Comparison of ENCODE assay signal across 8 cellular contexts in the genomic region with DNA sequence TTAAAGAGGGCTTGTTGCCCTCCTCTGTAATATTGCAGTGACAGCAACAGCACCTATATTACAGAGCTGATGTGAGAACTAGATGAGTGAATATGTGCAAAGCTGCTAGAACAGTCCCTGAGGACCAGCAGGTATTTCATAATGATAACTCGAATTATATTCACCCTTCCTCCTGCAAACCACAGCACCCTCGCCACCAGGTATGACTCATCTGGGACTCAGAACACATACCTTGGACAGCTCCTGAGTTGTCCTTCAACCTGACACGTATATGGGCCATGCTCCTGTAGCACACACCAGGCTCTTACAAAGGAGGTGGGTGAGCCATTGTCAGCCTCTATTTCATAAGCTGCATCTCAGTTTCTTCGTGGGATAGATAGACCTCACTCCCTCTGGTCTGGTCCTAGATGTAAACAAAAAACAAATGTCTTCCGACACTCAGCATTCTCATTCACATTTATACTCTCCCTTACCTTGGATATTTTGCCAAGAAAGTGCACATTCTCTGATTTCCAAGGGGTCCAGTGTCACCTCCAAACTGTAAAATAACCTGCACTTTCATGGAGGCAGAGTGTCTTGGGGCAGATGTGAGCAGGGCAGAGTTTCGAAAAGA.
DNase-seq lines count a peak whose midpoint lies in the region; ATAC-seq and TF ChIP-seq lines count a peak whose summit lies in the region.

No MANE protein-coding gene starts in this region.

- H3K9me3 Mint-ChIP-seq in activated T-helper 1 cell treated with anti-CD3 and anti-CD28 coated beads, Interleukin-12 subunit alpha, Interleukin-12 subunit beta, Interleukin-2, Interleukin-4 antibody, amounts not matched to agents 30 ng/mL and 10 ng/mL and 1 ng/mL, durations not matched to agents 14 hours and 24 hours and 36 hours, result no peaks in the 10 kb centered on the region

- H3K27me3 Mint-ChIP-seq in activated T-helper 1 cell treated with anti-CD3 and anti-CD28 coated beads, Interleukin-12 subunit alpha, Interleukin-12 subunit beta, Interleukin-2, Interleukin-4 antibody, amounts not matched to agents 30 ng/mL and 10 ng/mL and 1 ng/mL, durations not matched to agents 14 hours and 24 hours and 36 hours (ENCODE audit: insufficient read depth), result peaks cover 19% of the 10 kb centered on the region

- TF ChIP-seq CTCF in GM20000 (IDR thresholded peaks at IDR 0.05; ENCODE audit: extremely low read depth, missing control alignments) (no peak), sigmoid colon (IDR thresholded peaks at IDR 0.05) (no peak)

- H3K36me3 ChIP-seq in sigmoid colon, result no peaks in the 10 kb centered on the region

- H3K9me3 ChIP-seq in sigmoid colon, result no peaks in the 10 kb centered on the region

- TF ChIP-seq EP300 in Ishikawa (IDR thresholded peaks at IDR 0.05; ENCODE audit: borderline replicate concordance) (no peak), sigmoid colon (IDR thresholded peaks at IDR 0.05) (no peak)

- H3K4me3 Mint-ChIP-seq in activated T-helper 1 cell treated with anti-CD3 and anti-CD28 coated beads, Interleukin-12 subunit alpha, Interleukin-12 subunit beta, Interleukin-2, Interleukin-4 antibody, amounts not matched to agents 30 ng/mL and 10 ng/mL and 1 ng/mL, durations not matched to agents 14 hours and 24 hours and 36 hours, result no peak overlapping the region

- 32 to 38% methylated on average over 6 of the region's 6 CpGs for WGBS in sigmoid colon, 2 donors

- intact Hi-C loops in activated T-helper 1 cell treated with anti-CD3 and anti-CD28 coated beads, Interleukin-12 subunit alpha, Interleukin-12 subunit beta, Interleukin-2, Interleukin-4 antibody, amounts not matched to agents 30 ng/mL and 10 ng/mL and 1 ng/mL, durations not matched to agents 14 hours and 24 hours and 36 hours (cut with micrococcal nuclease), result loop anchor here (1.0 to 10.0 kb wide), 3 partner anchors 122 to 398 kb away; partner anchors contain the start of gene TLE3
- intact Hi-C loops in left colon (cut with DNase I, micrococcal nuclease) (no loop called here), sigmoid colon (cut with DNase I) (no loop called here)

- H3K4me1 Mint-ChIP-seq in activated T-helper 1 cell treated with anti-CD3 and anti-CD28 coated beads, Interleukin-12 subunit alpha, Interleukin-12 subunit beta, Interleukin-2, Interleukin-4 antibody, amounts not matched to agents 30 ng/mL and 10 ng/mL and 1 ng/mL, durations not matched to agents 14 hours and 24 hours and 36 hours (ENCODE audit: low read depth), result no peaks in the 10 kb centered on the region

- 0 out of 2 replicates have a peak, but pooled peaks have one; percentile 15 for TF ChIP-seq RAD21 in Ishikawa (IDR thresholded peaks at IDR 0.05; ENCODE audit: low read depth)

- peaks cover 0 to 5% (median 0%) of the 10 kb centered on the region in 3 donors for H3K27me3 ChIP-seq in sigmoid colon

- peak; percentile 56 for ATAC-seq in left colon
- ATAC-seq in HG02981 (IDR thresholded peaks at IDR 0.05; ENCODE audit: unreplicated experiment), result no peak

- DNase-seq in COLO829 (ENCODE audit: low spot score), result peak; percentile 10
- peak; percentile 11 for DNase-seq in activated T-helper 1 cell treated with anti-CD3 and anti-CD28 coated beads, Interleukin-12 subunit alpha, Interleukin-12 subunit beta, Interleukin-2, Interleukin-4 antibody, amounts not matched to agents 30 ng/mL and 10 ng/mL and 1 ng/mL, durations not matched to agents 14 hours and 24 hours and 36 hours (ENCODE audit: low spot score)
- DNase-seq in left colon, result no peak
- DNase-seq in GM20000 (ENCODE audit: low spot score), result no peak
- no peak for DNase-seq in sigmoid colon
- no peak for DNase-seq in SHP77 treated with DMSO at 0.1 percent for 48 hours (lab: John Stamatoyannopoulos, UW)

- H3K27ac Mint-ChIP-seq in activated T-helper 1 cell treated with anti-CD3 and anti-CD28 coated beads, Interleukin-12 subunit alpha, Interleukin-12 subunit beta, Interleukin-2, Interleukin-4 antibody, amounts not matched to agents 30 ng/mL and 10 ng/mL and 1 ng/mL, durations not matched to agents 14 hours and 24 hours and 36 hours, result no peak overlapping the region

- no peak for TF ChIP-seq POLR2A in sigmoid colon (IDR thresholded peaks at IDR 0.05)

- no peaks in the 10 kb centered on the region for H3K4me1 ChIP-seq in sigmoid colon

- H3K27ac ChIP-seq in sigmoid colon, result no peak overlapping the region

- H3K36me3 Mint-ChIP-seq in activated T-helper 1 cell treated with anti-CD3 and anti-CD28 coated beads, Interleukin-12 subunit alpha, Interleukin-12 subunit beta, Interleukin-2, Interleukin-4 antibody, amounts not matched to agents 30 ng/mL and 10 ng/mL and 1 ng/mL, durations not matched to agents 14 hours and 24 hours and 36 hours (ENCODE audit: low read depth), result no peaks in the 10 kb centered on the region

- H3K4me3 ChIP-seq in sigmoid colon, result no peak overlapping the region

TF ChIP-seq in Ishikawa, 13 proteins besides CTCF, POLR2A, EP300 and RAD21:
- TF ChIP-seq REST (IDR thresholded peaks at IDR 0.05; ENCODE audit: low read depth) (peak; percentile 94), TEAD4 (IDR thresholded peaks at IDR 0.05) (no peak)
- TF ChIP-seq, protein P1, sequence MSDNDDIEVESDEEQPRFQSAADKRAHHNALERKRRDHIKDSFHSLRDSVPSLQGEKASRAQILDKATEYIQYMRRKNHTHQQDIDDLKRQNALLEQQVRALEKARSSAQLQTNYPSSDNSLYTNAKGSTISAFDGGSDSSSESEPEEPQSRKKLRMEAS (IDR thresholded peaks at IDR 0.05), result 0 out of 2 replicates have a peak, but pooled peaks have one; percentile 36
TF ChIP-seq in Ishikawa: peak in this region for 2.

Comparison
In these comparisons a context has a peak if more than half of its experiments do, and no peak if none do; other contexts are left out.
1. DNase-seq: peak in COLO829 (single experiment) and activated T-helper 1 cell treated with anti-CD3 and anti-CD28 coated beads, Interleukin-12 subunit alpha, Interleukin-12 subunit beta, Interleukin-2, Interleukin-4 antibody, amounts not matched to agents 30 ng/mL and 10 ng/mL and 1 ng/mL, durations not matched to agents 14 hours and 24 hours and 36 hours (single experiment); none in left colon (0 of 2), GM20000 (single experiment), sigmoid colon (single experiment) and SHP77 treated with DMSO at 0.1 percent for 48 hours (single experiment).